26 cellular contexts compared by ENCODE assay signal in genomic region chr7:132022188-132022587, GRCh38.
"Had no signal": no experiment of that assay in that cellular context is flagged by ENCODE, and none has a peak within 500 bp of the region (broad histone marks: within the 10 kb centered on the region; RNA-seq: fewer than 3 reads in every experiment).

No MANE protein-coding gene starts in this region.

- ATAC-seq: esophagus mucosa; gastrocnemius medialis; heart right ventricle; left cardiac atrium; left lung; left ventricle myocardium superior; lower lobe of right lung; mucosa of descending colon; naive thymus-derived CD8-positive, alpha-beta T cell had no signal

- H3K27me3 ChIP-seq: dorsolateral prefrontal cortex, esophagus squamous epithelium, gastrocnemius medialis, heart right ventricle, left lung had no signal

- H3K36me3 ChIP-seq: esophagus squamous epithelium, gastrocnemius medialis, heart right ventricle, left lung, lower lobe of right lung had no signal

- FAIRE-seq: islet of Langerhans, keratinocyte had no signal

- H3K4me3 ChIP-seq: coronary artery, dorsolateral prefrontal cortex, esophagus squamous epithelium, gastrocnemius medialis, heart right ventricle, left lung, lower lobe of right lung, mucosa of descending colon had no signal

- DNase-seq: dermis blood vessel endothelial cell; dorsolateral prefrontal cortex; effector CD4-positive, alpha-beta T cell; effector memory CD4-positive, alpha-beta T cell; erythroblast; esophagus squamous epithelium; foreskin fibroblast; foreskin melanocyte; gastrocnemius medialis; glutamatergic neuron; head of caudate nucleus; heart right ventricle; hippocampal formation; left cardiac atrium; left lung; left ventricle myocardium superior; lower lobe of right lung; mesenchymal stem cell; mucosa of descending colon; naive B cell; naive thymus-derived CD8-positive, alpha-beta T cell had no signal

- H3K9me3 ChIP-seq: esophagus squamous epithelium, gastrocnemius medialis, heart right ventricle, left lung, lower lobe of right lung, mucosa of descending colon had no signal

- H3K27ac ChIP-seq: coronary artery, dorsolateral prefrontal cortex, epithelial cell of prostate, esophagus squamous epithelium, gastrocnemius medialis, heart right ventricle, left lung, lower lobe of right lung had no signal

- H3K4me1 ChIP-seq: esophagus squamous epithelium, gastrocnemius medialis, left lung, lower lobe of right lung had no signal
